ENCODE assay signal across 19 cellular contexts in the genomic region with DNA sequence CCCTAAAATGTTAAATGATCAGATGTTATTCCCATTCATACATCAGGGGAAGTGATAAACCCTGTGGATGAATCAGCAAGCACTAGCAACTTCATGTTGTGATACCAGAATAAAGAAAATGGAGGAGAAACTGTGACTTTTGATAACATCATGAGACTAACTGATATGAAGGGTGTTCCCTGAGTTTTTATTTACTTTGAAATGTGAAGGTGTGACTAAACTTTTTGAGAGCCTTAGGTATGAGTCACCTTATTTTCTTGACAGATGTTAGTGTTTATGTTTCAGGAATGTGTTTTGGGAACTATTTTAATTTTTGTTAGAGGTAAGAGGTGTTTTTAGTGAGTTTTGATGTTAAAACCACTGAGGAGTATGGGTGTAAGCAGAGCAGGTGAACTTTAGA. TPM values are rescaled to one million over a fixed set of nuclear protein-coding genes. Genes with fewer than 3 reads are reported as not detected.
DNase-seq lines count a peak whose midpoint lies in the region; ATAC-seq and TF ChIP-seq lines count a peak whose summit lies in the region.
"Had no signal": no experiment of that assay in that cellular context is flagged by ENCODE, and none has a peak within 500 bp of the region (broad histone marks: within the 10 kb centered on the region; RNA-seq: fewer than 3 reads in every experiment).

No MANE protein-coding gene starts in this region.

- H2AFZ ChIP-seq in HCT116 (ENCODE audit: low read depth, low read length, poor library complexity, severe bottlenecking) = no peak overlapping the region

- no peak for ATAC-seq in HCT116
- ATAC-seq in RWPE2 (ENCODE audit: low read depth) = 0 out of 3 replicates have a peak, but pooled peaks have one; percentile 2
- ATAC-seq: activated CD4-positive, CD25-positive, alpha-beta regulatory T cell treated with anti-CD3 and anti-CD28 coated beads, Interleukin-2, amount 50 U/mL, for 24 hours; naive thymus-derived CD8-positive, alpha-beta T cell; T-helper 17 cell had no signal

- TF ChIP-seq POLR2A in HCT116 (IDR thresholded peaks at IDR 0.05; ENCODE audit: borderline replicate concordance, extremely low read depth, insufficient read depth, insufficient read length) = no peak
- no peak for TF ChIP-seq POLR2A in erythroblast (IDR thresholded peaks at IDR 0.05; ENCODE audit: low read length)

- no peaks in the 10 kb centered on the region for H3K9me2 ChIP-seq in HCT116 (ENCODE audit: insufficient read depth)

- CTCF ChIA-PET in HCT116 (lab: Charles Lee) = no interaction called here

- peaks cover 14% of the 10 kb centered on the region; the same call in 1 of the 2 replicates for H4K20me1 ChIP-seq in HCT116 (ENCODE audit: insufficient read depth)

- no peak for TF ChIP-seq RAD21 in HCT116 (IDR thresholded peaks at IDR 0.05; ENCODE audit: low read depth)

- no peak for TF ChIP-seq CTCF in HCT116 (IDR thresholded peaks at IDR 0.05 in 2 of 3, conservative IDR thresholded peaks at IDR 0.05 in 1 of 3; ENCODE audit: borderline replicate concordance in 1 of 3, insufficient read depth in 1 of 3, low read depth in 2 of 3, low read length in 2 of 3)
- TF ChIP-seq CTCF in RWPE2 (IDR thresholded peaks at IDR 0.05; ENCODE audit: poor library complexity, severe bottlenecking) = no peak

- POLR2A ChIA-PET in HCT116 (lab: Charles Lee) = no interaction called here

- H3K4me3 ChIP-seq in HCT116 (replicated peaks in 1 of 2; ENCODE audit: low read depth in 1 of 2, low read length in 2 of 2) (peak overlapping the region in 1 of 2 experiments; percentile 5; a peak in 1 of 4 replicates), RWPE2 (ENCODE audit: severe bottlenecking) (no peak overlapping the region)
- H3K4me3 ChIP-seq: lung, prostate gland had no signal

- H3K9ac ChIP-seq in HCT116 (ENCODE audit: low read length) = peak overlapping the region; percentile 44

- H3K79me2 ChIP-seq in HCT116 (ENCODE audit: insufficient read depth, low read length) = peaks cover 94% of the 10 kb centered on the region

- H3K4me2 ChIP-seq in HCT116 (ENCODE audit: low read length) = peak overlapping the region; percentile 60

- RAD21 ChIA-PET in HCT116 (lab: Charles Lee; ENCODE audit: low non-redundant PET in 1 of 2, low total read pairs in 2 of 2, uncharacterized antibody in 2 of 2, unreplicated experiment in 2 of 2) = no interaction called here

- H3K4me1 ChIP-seq in HCT116 (ENCODE audit: control insufficient read depth in 1 of 2, insufficient read depth in 2 of 2, low read length in 2 of 2) (peaks cover 74 to 85% of the 10 kb centered on the region in 2 experiments), RWPE2 (ENCODE audit: insufficient read depth, poor library complexity, severe bottlenecking) (peaks cover 41% of the 10 kb centered on the region)
- H3K4me1 ChIP-seq: prostate gland had no signal

- intact Hi-C loops in HCT116 (cut with micrococcal nuclease) = no loop called here

- H3K27me3 ChIP-seq in HCT116 (ENCODE audit: insufficient read depth, low read length) = no peaks in the 10 kb centered on the region
- no peaks in the 10 kb centered on the region for H3K27me3 ChIP-seq in RWPE2 (ENCODE audit: insufficient read depth, poor library complexity, severe bottlenecking)
- H3K27me3 ChIP-seq: brain microvascular endothelial cell had no signal

- DNase-seq in A172 (ENCODE audit: low spot score) (peak; percentile 65), HCT116 (ENCODE audit: low read depth, low spot score) (no peak), RWPE2 (ENCODE audit: low spot score) (no peak), erythroblast (lab: John Stamatoyannopoulos, UW) (peak; percentile 58 to 60), NCI-H510A (lab: John Stamatoyannopoulos, UW) (no peak), hepatic stellate cell (ENCODE audit: low spot score) (no peak), NCI-H1436 treated with DMSO at 0.1 percent for 48 hours (lab: John Stamatoyannopoulos, UW) (no peak), Ammon's horn (ENCODE audit: low spot score) (no peak)
- DNase-seq: activated naive CD4-positive, alpha-beta T cell; brain microvascular endothelial cell; GF-D8; MM.1S; naive thymus-derived CD8-positive, alpha-beta T cell; NCI-H2029; NCI-H524 treated with DMSO at 0.1 percent for 48 hours; T-helper 17 cell had no signal

- no TSS peak for BruUV-seq in HCT116 (replicated peaks; lab: Mats Ljungman, UMichigan)

- H3K27ac ChIP-seq in HCT116 (ENCODE audit: low read depth, low read length) (peak overlapping the region; percentile 45; the same call in 1 of the 2 replicates), RWPE2 (ENCODE audit: poor library complexity, severe bottlenecking) (peak overlapping the region; percentile 94)
- H3K27ac ChIP-seq: brain microvascular endothelial cell, prostate gland had no signal

- H3K36me3 ChIP-seq in HCT116 (ENCODE audit: control insufficient read depth in 1 of 2, insufficient read depth in 2 of 2, low read length in 2 of 2) = peaks cover 18 to 24% of the 10 kb centered on the region in 2 experiments
- H3K36me3 ChIP-seq in RWPE2 (ENCODE audit: low read depth) = peaks cover 69% of the 10 kb centered on the region
- H3K36me3 ChIP-seq: brain microvascular endothelial cell, prostate gland had no signal

- H3K9me3 ChIP-seq in HCT116 (ENCODE audit: control insufficient read depth in 1 of 2, insufficient read depth in 1 of 2, low read depth in 1 of 2, low read length in 2 of 2) (no peaks in the 10 kb centered on the region), RWPE2 (ENCODE audit: severe bottlenecking) (no peaks in the 10 kb centered on the region)
- H3K9me3 ChIP-seq: prostate gland had no signal

TF ChIP-seq in HCT116, 20 proteins besides CTCF, POLR2A, EP300 and RAD21:
- TF ChIP-seq FOSL1 (IDR thresholded peaks at IDR 0.05; ENCODE audit: low read depth) (no peak), POLR2AphosphoS5 (IDR thresholded peaks at IDR 0.05; ENCODE audit: low read depth, low read length) (0 out of 2 replicates have a peak, but pooled peaks have one; percentile 15), EZH2phosphoT487 (IDR thresholded peaks at IDR 0.05; ENCODE audit: borderline replicate concordance) (no peak), EZH2 (IDR thresholded peaks at IDR 0.05) (no peak)

RNA-seq across cellular contexts. Expression of gene PARD6B, which starts 4.4 kb away (rescaled TPM):
- 3.2 and 4.7 TPM in 2 replicates for total RNA-seq in A172 (2014; rRNA removed; shearing (Covaris generic))
- 41.3 TPM for total RNA-seq in HCT116 (2021; ENCODE audit: unreplicated experiment)
- 3.1 and 5.0 TPM in 2 replicates for polyA plus RNA-seq in HCT116 (2012)

RNA-seq across cellular contexts. Expression of gene RIPOR3, which starts 44.5 kb away (rescaled TPM):
- total RNA-seq in A172 (2014; rRNA removed; shearing (Covaris generic)) = 0.07 TPM in 1 of 2 replicates, not detected in the other
- total RNA-seq in HCT116 (2021; ENCODE audit: unreplicated experiment) = 0.22 TPM
- polyA plus RNA-seq in HCT116 (2012) = 0.14 and 0.20 TPM in 2 replicates
- total RNA-seq: naive thymus-derived CD8-positive, alpha-beta T cell had no signal

RNA-seq across cellular contexts. Expression of gene BCAS4, which starts 59.0 kb away (rescaled TPM):
- total RNA-seq in A172 (2014; rRNA removed; shearing (Covaris generic)) = 21.4 and 43.8 TPM in 2 replicates
- total RNA-seq in HCT116 (2021; ENCODE audit: unreplicated experiment) = 18.9 TPM
- polyA plus RNA-seq in HCT116 (2012) = 18.3 and 18.6 TPM in 2 replicates

Comparison
In these comparisons a context has a peak if more than half of its experiments do, and no peak if none do; other contexts are left out.
1. DNase-seq: peak in A172 (single experiment) and erythroblast (2 of 2); none in HCT116 (single experiment), RWPE2 (single experiment), NCI-H510A (single experiment), hepatic stellate cell (single experiment), NCI-H1436 treated with DMSO at 0.1 percent for 48 hours (single experiment) and Ammon's horn (single experiment).